In the genomic region with DNA sequence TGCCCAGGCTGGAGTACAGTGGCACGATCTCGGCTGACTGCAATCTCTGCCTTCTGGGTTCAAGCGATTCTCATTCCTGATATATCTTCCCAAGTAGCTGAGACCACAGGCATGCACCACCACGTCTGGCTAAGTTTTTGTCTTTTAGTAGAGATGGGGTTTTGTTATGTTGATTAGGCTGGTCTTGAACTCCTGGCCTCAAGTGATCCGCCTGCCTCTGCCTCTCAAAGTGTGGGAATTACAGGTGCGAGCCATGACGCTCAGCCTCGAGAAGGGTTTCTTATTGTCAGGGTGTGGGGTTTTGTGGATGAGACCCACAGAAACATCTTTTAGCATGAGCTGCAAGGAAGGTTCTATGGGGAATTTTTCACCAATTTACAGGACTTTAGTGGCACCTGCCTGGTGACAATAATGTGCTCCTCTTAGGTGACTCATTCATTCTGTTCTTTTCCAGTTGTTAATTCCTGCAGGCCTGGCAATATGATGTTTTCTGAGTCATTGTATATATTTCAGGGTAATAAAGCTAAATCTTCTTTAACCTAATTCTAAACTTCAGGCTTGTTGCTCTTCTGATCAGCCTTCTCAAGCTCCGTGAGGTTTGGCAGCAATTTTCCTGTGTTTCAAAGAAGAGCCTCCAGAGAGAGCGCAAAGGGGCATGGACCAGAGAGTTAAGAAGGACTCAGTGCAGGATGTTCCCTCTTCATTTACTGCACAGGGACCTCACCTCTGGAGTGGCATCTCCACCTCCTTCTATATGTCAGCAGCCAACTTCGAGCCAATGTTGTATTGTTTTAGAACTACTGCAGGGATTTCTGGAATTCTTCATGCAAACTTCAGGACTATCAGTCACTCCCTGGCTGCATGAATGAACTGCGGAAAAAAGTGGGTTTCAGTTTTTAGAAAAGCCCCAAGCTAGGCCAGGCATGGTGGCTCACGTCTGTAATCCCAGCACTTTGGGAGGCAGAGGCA, we compare ENCODE assay signal across 13 cellular contexts.
"Had no signal": no experiment of that assay in that cellular context is flagged by ENCODE, and none has a peak within 500 bp of the region (broad histone marks: within the 10 kb centered on the region; RNA-seq: fewer than 3 reads in every experiment).

No MANE protein-coding gene starts in this region.

- ATAC-seq: activated T-helper 17 cell treated with anti-CD3 and anti-CD28 coated beads, Interleukin-2, amount 50 U/mL, for 72 hours; heart left ventricle; psoas muscle; right lobe of liver; stimulated activated naive CD8-positive, alpha-beta T cell treated with anti-CD3 and anti-CD28 coated beads, Interleukin-15, amount 100 ng/mL, for 72 hours had no signal

- DNase-seq: activated CD4-positive, CD25-positive, alpha-beta regulatory T cell treated with anti-CD3 and anti-CD28 coated beads, Interleukin-2, amount 50 U/mL, for 72 hours; activated naive CD4-positive, alpha-beta T cell treated with Interleukin-2 at 50 U/mL for 16 hours; anterior cingulate cortex; cerebellar nuclear complex; effector CD8-positive, alpha-beta T cell; heart left ventricle; islet precursor cell; psoas muscle; right lobe of liver; stimulated activated naive CD8-positive, alpha-beta T cell treated with anti-CD3 and anti-CD28 coated beads, Interleukin-15, amount 100 ng/mL, for 72 hours; T1000; upper lobe of left lung had no signal
